22 cellular contexts compared by ENCODE assay signal in genomic region chr10:126588024-126588423, GRCh38.
DNase-seq lines count a peak whose midpoint lies in the region; ATAC-seq, FAIRE-seq and TF ChIP-seq lines count a peak whose summit lies in the region.
"Had no signal": no experiment of that assay in that cellular context is flagged by ENCODE, and none has a peak within 500 bp of the region (broad histone marks: within the 10 kb centered on the region; RNA-seq: fewer than 3 reads in every experiment).

No MANE protein-coding gene starts in this region.

- in situ Hi-C loops in HepG2 (cut with HindIII; ENCODE audit: extremely low pct_ligation_motif_present, low pct_unique_long_range_greater_than_20kb), result no loop called here
- in situ Hi-C loops in GM13977 (cut with MboI; ENCODE audit: low pct_unique_long_range_greater_than_20kb, low sequenced_read_pairs, unreplicated experiment), result no loop called here

- no peak for ATAC-seq in HepG2
- ATAC-seq: A549 had no signal

- no peak overlapping the region for H3K4me3 Mint-ChIP-seq in H9
- H3K4me3 Mint-ChIP-seq: B cell; CD14-positive monocyte; CD4-positive, alpha-beta memory T cell; CD4-positive, CD25-positive, alpha-beta regulatory T cell; CD8-positive, alpha-beta memory T cell had no signal

- no peak overlapping the region for H4K91ac ChIP-seq in H9 (ENCODE audit: insufficient read length, low read depth, low read length)
- H4K91ac ChIP-seq in H1 (replicated peaks; ENCODE audit: insufficient read length, low read length), result no peak overlapping the region
- no peak overlapping the region for H4K91ac ChIP-seq in neuronal stem cell (ENCODE audit: low read depth, low read length, poor library complexity)

- no peak overlapping the region for H3K27ac Mint-ChIP-seq in H9
- H3K27ac Mint-ChIP-seq: B cell; CD14-positive monocyte; CD4-positive, CD25-positive, alpha-beta regulatory T cell; CD8-positive, alpha-beta memory T cell had no signal

- POLR2A ChIA-PET in H1 (lab: Charles Lee; ENCODE audit: partially characterized antibody) (interaction anchor here (0.6 kb wide), 1 partner anchor 1075 kb away, joined by 3 read pairs; no protein-coding TSS in a partner anchor), HepG2 (lab: Yijun Ruan, JAX) (no interaction called here)

- H3K14ac ChIP-seq in H9 (ENCODE audit: insufficient read depth, low read length) (no peak overlapping the region), H1 (ENCODE audit: insufficient read length) (no peak overlapping the region), neuronal stem cell (ENCODE audit: low read length) (no peak overlapping the region)

- no peak overlapping the region for H2BK120ac ChIP-seq in H9 (ENCODE audit: low read depth, low read length, poor library complexity, severe bottlenecking)
- no peak overlapping the region for H2BK120ac ChIP-seq in H1 (replicated peaks; ENCODE audit: low read depth, low read length)
- no peak overlapping the region for H2BK120ac ChIP-seq in neuronal stem cell (ENCODE audit: low read depth, low read length)

- no peak overlapping the region for H3K56ac ChIP-seq in H9 (ENCODE audit: insufficient read length, low read depth, low read length)
- H3K56ac ChIP-seq in H1 (replicated peaks; ENCODE audit: insufficient read length, low read depth, low read length), result no peak overlapping the region

- H4K8ac ChIP-seq in H9 (replicated peaks; ENCODE audit: insufficient read length, low read depth, low read length) (no peak overlapping the region), H1 (ENCODE audit: extremely low read depth, insufficient read depth, low read length) (no peak overlapping the region), neuronal stem cell (ENCODE audit: low read depth, low read length) (no peak overlapping the region)

- no peaks in the 10 kb centered on the region for H3K27me3 ChIP-seq in H9 (ENCODE audit: insufficient read depth, low read length)
- no peaks in the 10 kb centered on the region for H3K27me3 ChIP-seq in H1 (replicated peaks in 1 of 4; ENCODE audit: control insufficient read depth in 3 of 4, extremely low read depth in 1 of 4, insufficient read depth in 3 of 4, low read length in 3 of 4)
- H3K27me3 ChIP-seq in neuronal stem cell (ENCODE audit: control insufficient read depth in 3 of 3, insufficient read depth in 3 of 3, low read depth in 1 of 3, low read length in 3 of 3), result no peaks in the 10 kb centered on the region
- H3K27me3 ChIP-seq in HepG2 (ENCODE audit: control insufficient read depth in 1 of 2, insufficient read depth in 2 of 2, low read length in 2 of 2), result no peaks in the 10 kb centered on the region; a peak in 1 of 5 replicates
- H3K27me3 ChIP-seq: BLaER1 had no signal

- H4K5ac ChIP-seq in H9 (ENCODE audit: insufficient read length, low read depth, low read length), result no peak overlapping the region
- H4K5ac ChIP-seq in H1 (ENCODE audit: insufficient read length, low read depth, low read length), result no peak overlapping the region

- no peaks in the 10 kb centered on the region for H3K9me3 ChIP-seq in H9 (ENCODE audit: control insufficient read depth, low read depth, low read length)
- H3K9me3 ChIP-seq in H1 (ENCODE audit: insufficient read depth in 2 of 2, low read depth in 1 of 2, low read length in 1 of 2), result no peaks in the 10 kb centered on the region
- H3K9me3 ChIP-seq in neuronal stem cell (replicated peaks in 1 of 2; ENCODE audit: control insufficient read depth in 2 of 2, insufficient read depth in 1 of 2, low read depth in 1 of 2, low read length in 2 of 2), result no peaks in the 10 kb centered on the region
- H3K9me3 ChIP-seq in HepG2 (ENCODE audit: low read length), result no peaks in the 10 kb centered on the region
- H3K9me3 ChIP-seq: A549, BLaER1 had no signal

- TF ChIP-seq POLR2A in H1 (IDR thresholded peaks at IDR 0.05; ENCODE audit: control extremely low read depth in 1 of 2, low read depth in 2 of 2, low read length in 2 of 2) (no peak), HepG2 (IDR thresholded peaks at IDR 0.05; ENCODE audit: insufficient read depth in 1 of 2, low read depth in 2 of 2, low read length in 2 of 2) (no peak)

- H3K36me3 ChIP-seq in H1 (ENCODE audit: control insufficient read depth in 2 of 4, insufficient read depth in 4 of 4, low read length in 3 of 4), result no peaks in the 10 kb centered on the region
- H3K36me3 ChIP-seq in neuronal stem cell (replicated peaks in 1 of 2; ENCODE audit: control insufficient read depth in 2 of 2, insufficient read depth in 2 of 2, low read length in 2 of 2), result no peaks in the 10 kb centered on the region
- H3K36me3 ChIP-seq in HepG2 (replicated peaks in 1 of 2; ENCODE audit: control insufficient read depth in 1 of 2, insufficient read depth in 2 of 2, low read length in 2 of 2), result no peaks in the 10 kb centered on the region
- H3K36me3 ChIP-seq: BLaER1 had no signal

- H2BK12ac ChIP-seq in H9 (ENCODE audit: insufficient read length, low read depth, low read length) (no peak overlapping the region), H1 (ENCODE audit: low read depth, low read length) (no peak overlapping the region), neuronal stem cell (ENCODE audit: low read length) (peak overlapping the region; percentile 18)

- peaks cover 2% of the 10 kb centered on the region; the same call in 1 of the 2 replicates for H3K27me3 Mint-ChIP-seq in H9 (ENCODE audit: low read depth)
- H3K27me3 Mint-ChIP-seq: B cell had no signal

- no peak overlapping the region for H3K9ac ChIP-seq in H9 (ENCODE audit: extremely low read depth, insufficient read length, low read length)
- H3K9ac ChIP-seq in H1 (replicated peaks in 1 of 4; ENCODE audit: extremely low read depth in 1 of 4, low read depth in 3 of 4, low read length in 3 of 4), result no peak overlapping the region
- no peak overlapping the region for H3K9ac ChIP-seq in neuronal stem cell (ENCODE audit: low read depth, low read length, poor library complexity)
- no peak overlapping the region for H3K9ac ChIP-seq in HepG2 (ENCODE audit: insufficient read depth, low read depth, low read length)
- H3K9ac ChIP-seq: BLaER1 had no signal

- H3K4me1 ChIP-seq in H9 (ENCODE audit: insufficient read depth, low read length) (no peaks in the 10 kb centered on the region; the same call in 1 of the 2 replicates), H1 (replicated peaks in 1 of 4; ENCODE audit: control insufficient read depth in 3 of 4, insufficient read depth in 4 of 4, low read length in 3 of 4) (peaks cover 0 to 8% (median 6%) of the 10 kb centered on the region in 4 experiments; a peak in 5 of 7 replicates), neuronal stem cell (ENCODE audit: control insufficient read depth in 2 of 2, insufficient read depth in 1 of 2, low read depth in 1 of 2, low read length in 2 of 2) (peaks cover 0 to 8% of the 10 kb centered on the region in 2 donors), HepG2 (ENCODE audit: insufficient read depth, low read length) (no peaks in the 10 kb centered on the region)
- H3K4me1 ChIP-seq: A549, BLaER1 had no signal

- no peaks in the 10 kb centered on the region for H3K79me2 ChIP-seq in H9 (ENCODE audit: insufficient read depth, low read length)
- no peaks in the 10 kb centered on the region for H3K79me2 ChIP-seq in H1 (ENCODE audit: control insufficient read depth in 1 of 2, insufficient read depth in 2 of 2, low read length in 2 of 2)
- H3K79me2 ChIP-seq in HepG2 (ENCODE audit: insufficient read depth, low read length), result no peaks in the 10 kb centered on the region

- H2AK5ac ChIP-seq in H9 (ENCODE audit: insufficient read length, low read length), result no peak overlapping the region
- no peak overlapping the region for H2AK5ac ChIP-seq in H1 (ENCODE audit: low read depth, low read length)
- H2AK5ac ChIP-seq in neuronal stem cell (ENCODE audit: low read depth, low read length), result peak overlapping the region; percentile 47

- H3K4me1 Mint-ChIP-seq in H9, result peaks cover 19 to 22% of the 10 kb centered on the region in 2 experiments
- H3K4me1 Mint-ChIP-seq: B cell; CD14-positive monocyte; CD4-positive, alpha-beta memory T cell; CD4-positive, CD25-positive, alpha-beta regulatory T cell; CD8-positive, alpha-beta memory T cell had no signal

- no peaks in the 10 kb centered on the region for H3K9me3 Mint-ChIP-seq in H9

- H3K4me2 ChIP-seq in H9 (ENCODE audit: insufficient read depth, insufficient read length, low read length) (no peak overlapping the region), H1 (ENCODE audit: insufficient read depth in 1 of 2, low read depth in 2 of 2, low read length in 2 of 2) (no peak overlapping the region), neuronal stem cell (ENCODE audit: insufficient read depth, low read length, poor library complexity, severe bottlenecking) (no peak overlapping the region), HepG2 (ENCODE audit: low read depth, low read length) (no peak overlapping the region)
- H3K4me2 ChIP-seq: A549, BLaER1 had no signal

- intact Hi-C loops in HepG2 (cut with micrococcal nuclease; ENCODE audit: unreplicated experiment), result no loop called here

- peak overlapping the region; percentile 86 for H2BK20ac ChIP-seq in H9 (ENCODE audit: low read depth, low read length, poor library complexity, severe bottlenecking)
- no peak overlapping the region for H2BK20ac ChIP-seq in H1 (ENCODE audit: low read length)

- no peak overlapping the region for H2AFZ ChIP-seq in H9 (ENCODE audit: low read length)
- H2AFZ ChIP-seq in H1 (ENCODE audit: low read length), result peak overlapping the region; percentile 20; the same call in 1 of the 2 replicates
- H2AFZ ChIP-seq in neuronal stem cell (ENCODE audit: low read length), result no peak overlapping the region
- no peak overlapping the region for H2AFZ ChIP-seq in HepG2 (ENCODE audit: low read length)

- H3K79me1 ChIP-seq in H9 (ENCODE audit: insufficient read depth, low read depth, low read length, poor library complexity, severe bottlenecking) (no peaks in the 10 kb centered on the region), H1 (ENCODE audit: low read depth, low read length) (no peaks in the 10 kb centered on the region), neuronal stem cell (ENCODE audit: low read depth, low read length) (no peaks in the 10 kb centered on the region)

- H4K20me1 ChIP-seq in H9 (ENCODE audit: control insufficient read depth, insufficient read depth, insufficient read length) (no peaks in the 10 kb centered on the region), H1 (replicated peaks in 1 of 2; ENCODE audit: control insufficient read depth in 1 of 2, insufficient read depth in 2 of 2, low read length in 2 of 2) (no peaks in the 10 kb centered on the region), HepG2 (ENCODE audit: insufficient read depth, low read length) (no peaks in the 10 kb centered on the region)
- H4K20me1 ChIP-seq: BLaER1 had no signal

- H3K23me2 ChIP-seq in H9 (ENCODE audit: insufficient read length, low read depth, low read length, poor library complexity, severe bottlenecking) (no peaks in the 10 kb centered on the region), H1 (ENCODE audit: low read depth, low read length) (no peaks in the 10 kb centered on the region)

- BruUV-seq in HepG2 (replicated peaks; lab: Mats Ljungman, UMichigan), result no TSS peak

- no peak overlapping the region for H3K4ac ChIP-seq in H9 (ENCODE audit: low read depth, low read length)
- no peak overlapping the region for H3K4ac ChIP-seq in H1 (replicated peaks; ENCODE audit: insufficient read length, low read depth, low read length)
- H3K4ac ChIP-seq in neuronal stem cell (ENCODE audit: low read length), result no peak overlapping the region

- TF ChIP-seq CTCF in H9 (conservative IDR thresholded peaks at IDR 0.05) (no peak), H1 (IDR thresholded peaks at IDR 0.05; ENCODE audit: control extremely low read depth in 1 of 3, insufficient read depth in 1 of 3, low read depth in 1 of 3, low read length in 3 of 3) (no peak), HepG2 (CRISPR knock-in tag; IDR thresholded peaks at IDR 0.05) (no peak), GM13977 (IDR thresholded peaks at IDR 0.05; ENCODE audit: extremely low read depth, insufficient read depth, missing control alignments) (no peak)

- H3K23ac ChIP-seq in H9 (ENCODE audit: insufficient read length, low read depth, low read length) (no peak overlapping the region), H1 (ENCODE audit: insufficient read length) (no peak overlapping the region), neuronal stem cell (ENCODE audit: low read depth, low read length, poor library complexity) (no peak overlapping the region)

- CTCF ChIA-PET in H1 (lab: Charles Lee; ENCODE audit: partially characterized antibody) (no interaction called here), HepG2 (lab: Yijun Ruan, JAX; ENCODE audit: low intra/inter-chr PET ratio, low total read pairs) (no interaction called here)

- no peaks in the 10 kb centered on the region; a peak in 1 of 7 replicates for H3K36me3 Mint-ChIP-seq in H9 (ENCODE audit: insufficient read depth in 1 of 3, low read depth in 3 of 3)
- H3K36me3 Mint-ChIP-seq: CD14-positive monocyte; CD4-positive, alpha-beta memory T cell; CD4-positive, CD25-positive, alpha-beta regulatory T cell had no signal

- TF ChIP-seq EP300 in H1 (IDR thresholded peaks at IDR 0.05; ENCODE audit: borderline replicate concordance in 1 of 2, low read depth in 2 of 2, low read length in 2 of 2), result no peak
- TF ChIP-seq EP300 in HepG2 (IDR thresholded peaks at IDR 0.05; ENCODE audit: low read depth in 2 of 2, low read length in 2 of 2), result no peak
- TF ChIP-seq EP300 in HepG2 (CRISPR knock-in tag; IDR thresholded peaks at IDR 0.05; ENCODE audit: borderline replicate concordance), result no peak

- no peak overlapping the region for H3T11ph ChIP-seq in H9 (ENCODE audit: low read length)

- DNase-seq in H9 (no peak), H1 (ENCODE audit: low read depth in 1 of 2, low spot score in 2 of 2) (no peak), neuronal stem cell (ENCODE audit: low spot score) (no peak), inferior parietal cortex (ENCODE audit: extremely low spot score) (no peak), HepG2 (ENCODE audit: low spot score) (no peak), GM13977 (ENCODE audit: low spot score) (no peak)
- DNase-seq: AML-193; C1 segment of cervical spinal cord; CD4-positive, alpha-beta memory T cell; CD4-positive, CD25-positive, alpha-beta regulatory T cell; CD8-positive, alpha-beta memory T cell; COR-L47; DMS79 treated with DMSO at 0.1 percent for 48 hours; GF-D8 had no signal

- FAIRE-seq in H1 (lab: Jason Lieb, UNC), result no peak
- no peak for FAIRE-seq in HepG2 (lab: Jason Lieb, UNC)
- FAIRE-seq: A549, G401.6, GM12891, GM18507 had no signal

- no peak for TF ChIP-seq RAD21 in H1 (IDR thresholded peaks at IDR 0.05 in 1 of 2, conservative IDR thresholded peaks at IDR 0.05 in 1 of 2; ENCODE audit: low read depth in 2 of 2, low read length in 2 of 2)
- no peak for TF ChIP-seq RAD21 in HepG2 (CRISPR knock-in tag; IDR thresholded peaks at IDR 0.05)

- H3K27ac ChIP-seq in H9 (ENCODE audit: insufficient read length, low read depth, low read length), result no peak overlapping the region
- no peak overlapping the region for H3K27ac ChIP-seq in H1 (ENCODE audit: low read depth, low read length)
- H3K27ac ChIP-seq in neuronal stem cell (replicated peaks; ENCODE audit: low read length), result no peak overlapping the region
- no peak overlapping the region for H3K27ac ChIP-seq in HepG2 (ENCODE audit: extremely low read length, insufficient read depth, low read length)
- H3K27ac ChIP-seq: 22Rv1, A549, BLaER1 had no signal

- H2BK15ac ChIP-seq in H9 (ENCODE audit: low read depth, low read length) (no peak overlapping the region), H1 (ENCODE audit: low read length) (no peak overlapping the region), neuronal stem cell (ENCODE audit: low read length) (no peak overlapping the region)

- H3K4me3 ChIP-seq in H1 (ENCODE audit: extremely low read depth in 1 of 4, insufficient read depth in 2 of 4, low read depth in 3 of 4, low read length in 4 of 4) (no peak overlapping the region), neuronal stem cell (ENCODE audit: low read length in 2 of 2) (no peak overlapping the region), HepG2 (replicated peaks in 1 of 3; ENCODE audit: insufficient read depth in 1 of 3, low read depth in 2 of 3, low read length in 3 of 3) (no peak overlapping the region)
- H3K4me3 ChIP-seq: A549, BLaER1 had no signal

- WGBS in H9 (ENCODE audit: extremely low coverage, insufficient read length, low lambda C conversion rate), result no CpG with 5 or more reads among the region's 4 CpGs
- WGBS in H1 (ENCODE audit: extremely low coverage in 1 of 2, insufficient coverage in 1 of 2, insufficient read length in 1 of 2, insufficient replicate concordance in 2 of 2, low coverage in 1 of 2, low lambda C conversion rate in 2 of 2, missing lambda C conversion rate in 1 of 2), 2 experiments, result 89% methylated on average over 4 of the region's 4 CpGs; no CpG with 5 or more reads in 1 of the 2 experiments
- no CpG with 5 or more reads among the region's 4 CpGs for WGBS in neuronal stem cell (ENCODE audit: extremely low coverage in 2 of 2, insufficient read length in 2 of 2, insufficient replicate concordance in 1 of 2), 2 donors
- WGBS in HepG2 (ENCODE audit: low lambda C conversion rate), result 40% methylated on average over 3 of the region's 4 CpGs

- no peak overlapping the region for H3K18ac ChIP-seq in H9 (ENCODE audit: insufficient read length, low read depth, low read length)
- no peak overlapping the region for H3K18ac ChIP-seq in H1 (ENCODE audit: extremely low read depth, low read length)
- H3K18ac ChIP-seq in neuronal stem cell (ENCODE audit: low read length), result no peak overlapping the region

- no peak overlapping the region for H2BK5ac ChIP-seq in H9 (ENCODE audit: insufficient read length, low read length)
- no peak overlapping the region for H2BK5ac ChIP-seq in H1 (ENCODE audit: low read depth, low read length)
- H2BK5ac ChIP-seq in neuronal stem cell (ENCODE audit: low read length), result no peak overlapping the region
